ENCODE assay signal across 1 cellular context in the genomic region with DNA sequence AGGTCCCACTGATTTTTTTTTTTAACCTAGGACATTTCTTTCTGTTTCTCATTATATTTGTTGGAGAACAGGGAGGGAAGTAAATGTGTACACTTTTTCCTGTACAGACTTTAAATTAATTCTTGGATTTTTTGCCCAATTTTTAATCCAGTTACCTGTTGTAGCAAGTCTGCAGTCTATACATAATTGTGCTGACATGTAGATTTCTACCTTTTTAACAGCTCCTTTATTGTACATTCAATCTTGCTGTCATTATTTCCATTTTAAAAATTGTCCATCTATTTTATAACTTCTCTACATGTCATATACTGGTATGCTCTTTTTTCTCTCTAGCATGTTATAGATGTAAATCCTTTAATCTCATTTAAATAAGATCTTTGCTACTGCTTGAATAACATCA.
TF ChIP-seq lines count a peak whose summit lies in the region.

No MANE protein-coding gene starts in this region.

TF ChIP-seq in K562, 482 proteins besides CTCF, POLR2A, EP300 and RAD21 (continued from another document):
- TF ChIP-seq, protein P1, sequence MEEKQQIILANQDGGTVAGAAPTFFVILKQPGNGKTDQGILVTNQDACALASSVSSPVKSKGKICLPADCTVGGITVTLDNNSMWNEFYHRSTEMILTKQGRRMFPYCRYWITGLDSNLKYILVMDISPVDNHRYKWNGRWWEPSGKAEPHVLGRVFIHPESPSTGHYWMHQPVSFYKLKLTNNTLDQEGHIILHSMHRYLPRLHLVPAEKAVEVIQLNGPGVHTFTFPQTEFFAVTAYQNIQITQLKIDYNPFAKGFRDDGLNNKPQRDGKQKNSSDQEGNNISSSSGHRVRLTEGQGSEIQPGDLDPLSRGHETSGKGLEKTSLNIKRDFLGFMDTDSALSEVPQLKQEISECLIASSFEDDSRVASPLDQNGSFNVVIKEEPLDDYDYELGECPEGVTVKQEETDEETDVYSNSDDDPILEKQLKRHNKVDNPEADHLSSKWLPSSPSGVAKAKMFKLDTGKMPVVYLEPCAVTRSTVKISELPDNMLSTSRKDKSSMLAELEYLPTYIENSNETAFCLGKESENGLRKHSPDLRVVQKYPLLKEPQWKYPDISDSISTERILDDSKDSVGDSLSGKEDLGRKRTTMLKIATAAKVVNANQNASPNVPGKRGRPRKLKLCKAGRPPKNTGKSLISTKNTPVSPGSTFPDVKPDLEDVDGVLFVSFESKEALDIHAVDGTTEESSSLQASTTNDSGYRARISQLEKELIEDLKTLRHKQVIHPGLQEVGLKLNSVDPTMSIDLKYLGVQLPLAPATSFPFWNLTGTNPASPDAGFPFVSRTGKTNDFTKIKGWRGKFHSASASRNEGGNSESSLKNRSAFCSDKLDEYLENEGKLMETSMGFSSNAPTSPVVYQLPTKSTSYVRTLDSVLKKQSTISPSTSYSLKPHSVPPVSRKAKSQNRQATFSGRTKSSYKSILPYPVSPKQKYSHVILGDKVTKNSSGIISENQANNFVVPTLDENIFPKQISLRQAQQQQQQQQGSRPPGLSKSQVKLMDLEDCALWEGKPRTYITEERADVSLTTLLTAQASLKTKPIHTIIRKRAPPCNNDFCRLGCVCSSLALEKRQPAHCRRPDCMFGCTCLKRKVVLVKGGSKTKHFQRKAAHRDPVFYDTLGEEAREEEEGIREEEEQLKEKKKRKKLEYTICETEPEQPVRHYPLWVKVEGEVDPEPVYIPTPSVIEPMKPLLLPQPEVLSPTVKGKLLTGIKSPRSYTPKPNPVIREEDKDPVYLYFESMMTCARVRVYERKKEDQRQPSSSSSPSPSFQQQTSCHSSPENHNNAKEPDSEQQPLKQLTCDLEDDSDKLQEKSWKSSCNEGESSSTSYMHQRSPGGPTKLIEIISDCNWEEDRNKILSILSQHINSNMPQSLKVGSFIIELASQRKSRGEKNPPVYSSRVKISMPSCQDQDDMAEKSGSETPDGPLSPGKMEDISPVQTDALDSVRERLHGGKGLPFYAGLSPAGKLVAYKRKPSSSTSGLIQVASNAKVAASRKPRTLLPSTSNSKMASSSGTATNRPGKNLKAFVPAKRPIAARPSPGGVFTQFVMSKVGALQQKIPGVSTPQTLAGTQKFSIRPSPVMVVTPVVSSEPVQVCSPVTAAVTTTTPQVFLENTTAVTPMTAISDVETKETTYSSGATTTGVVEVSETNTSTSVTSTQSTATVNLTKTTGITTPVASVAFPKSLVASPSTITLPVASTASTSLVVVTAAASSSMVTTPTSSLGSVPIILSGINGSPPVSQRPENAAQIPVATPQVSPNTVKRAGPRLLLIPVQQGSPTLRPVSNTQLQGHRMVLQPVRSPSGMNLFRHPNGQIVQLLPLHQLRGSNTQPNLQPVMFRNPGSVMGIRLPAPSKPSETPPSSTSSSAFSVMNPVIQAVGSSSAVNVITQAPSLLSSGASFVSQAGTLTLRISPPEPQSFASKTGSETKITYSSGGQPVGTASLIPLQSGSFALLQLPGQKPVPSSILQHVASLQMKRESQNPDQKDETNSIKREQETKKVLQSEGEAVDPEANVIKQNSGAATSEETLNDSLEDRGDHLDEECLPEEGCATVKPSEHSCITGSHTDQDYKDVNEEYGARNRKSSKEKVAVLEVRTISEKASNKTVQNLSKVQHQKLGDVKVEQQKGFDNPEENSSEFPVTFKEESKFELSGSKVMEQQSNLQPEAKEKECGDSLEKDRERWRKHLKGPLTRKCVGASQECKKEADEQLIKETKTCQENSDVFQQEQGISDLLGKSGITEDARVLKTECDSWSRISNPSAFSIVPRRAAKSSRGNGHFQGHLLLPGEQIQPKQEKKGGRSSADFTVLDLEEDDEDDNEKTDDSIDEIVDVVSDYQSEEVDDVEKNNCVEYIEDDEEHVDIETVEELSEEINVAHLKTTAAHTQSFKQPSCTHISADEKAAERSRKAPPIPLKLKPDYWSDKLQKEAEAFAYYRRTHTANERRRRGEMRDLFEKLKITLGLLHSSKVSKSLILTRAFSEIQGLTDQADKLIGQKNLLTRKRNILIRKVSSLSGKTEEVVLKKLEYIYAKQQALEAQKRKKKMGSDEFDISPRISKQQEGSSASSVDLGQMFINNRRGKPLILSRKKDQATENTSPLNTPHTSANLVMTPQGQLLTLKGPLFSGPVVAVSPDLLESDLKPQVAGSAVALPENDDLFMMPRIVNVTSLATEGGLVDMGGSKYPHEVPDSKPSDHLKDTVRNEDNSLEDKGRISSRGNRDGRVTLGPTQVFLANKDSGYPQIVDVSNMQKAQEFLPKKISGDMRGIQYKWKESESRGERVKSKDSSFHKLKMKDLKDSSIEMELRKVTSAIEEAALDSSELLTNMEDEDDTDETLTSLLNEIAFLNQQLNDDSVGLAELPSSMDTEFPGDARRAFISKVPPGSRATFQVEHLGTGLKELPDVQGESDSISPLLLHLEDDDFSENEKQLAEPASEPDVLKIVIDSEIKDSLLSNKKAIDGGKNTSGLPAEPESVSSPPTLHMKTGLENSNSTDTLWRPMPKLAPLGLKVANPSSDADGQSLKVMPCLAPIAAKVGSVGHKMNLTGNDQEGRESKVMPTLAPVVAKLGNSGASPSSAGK (IDR thresholded peaks at IDR 0.05), result no peak
- TF ChIP-seq NFE2 (IDR thresholded peaks at IDR 0.05; ENCODE audit: low read depth) (no peak), MAFF (IDR thresholded peaks at IDR 0.05; ENCODE audit: low read length) (peak; percentile 45), MAFK (IDR thresholded peaks at IDR 0.05; ENCODE audit: low read length) (peak; percentile 40; the same call in 1 of the 2 replicates)
